ENCODE assay signal across 27 cellular contexts in genomic region chr2:169229590-169229989, GRCh38.
"Had no signal": no experiment of that assay in that cellular context is flagged by ENCODE, and none has a peak within 500 bp of the region (broad histone marks: within the 10 kb centered on the region; RNA-seq: fewer than 3 reads in every experiment).

No MANE protein-coding gene starts in this region.

- H3K27me3 Mint-ChIP-seq: stimulated activated naive CD8-positive, alpha-beta T cell treated with anti-CD3 and anti-CD28 coated beads, Interleukin-15, Interleukin-2, amounts not matched to agents 100 ng/mL and 50 ng/mL, for 24 hours; type B pancreatic cell had no signal

- DNase-seq: islet precursor cell; left ventricle myocardium inferior; mesendoderm; naive B cell; natural killer cell; nephron progenitor cell; occipital lobe; retina; right cardiac atrium; sigmoid colon; small intestine; spleen; stimulated activated CD4-positive, alpha-beta T cell treated with anti-CD3 and anti-CD28 coated beads, Interleukin-4, amount 100 ng/mL, for 24 hours; stimulated activated naive CD4-positive, alpha-beta T cell had no signal

- H3K9ac ChIP-seq: neural progenitor cell, parathyroid adenoma had no signal

- H3K36me3 Mint-ChIP-seq: naive B cell; natural killer cell; stimulated activated effector memory CD8-positive, alpha-beta T cell treated with anti-CD3 and anti-CD28 coated beads, Interleukin-12 subunit alpha, Interleukin-12 subunit beta, amount 100 ng/mL, for 72 hours had no signal

- H3K9me3 Mint-ChIP-seq: mesothelial cell of epicardium; naive B cell; natural killer cell; nephron progenitor cell; neural progenitor cell; stimulated activated effector memory CD8-positive, alpha-beta T cell treated with anti-CD3 and anti-CD28 coated beads, Interleukin-12 subunit alpha, Interleukin-12 subunit beta, amount 100 ng/mL, for 72 hours; stimulated activated naive CD8-positive, alpha-beta T cell treated with anti-CD3 and anti-CD28 coated beads, Interleukin-15, Interleukin-2, amounts not matched to agents 100 ng/mL and 50 ng/mL, for 24 hours; type B pancreatic cell had no signal

- H3K36me3 ChIP-seq: left ventricle myocardium inferior, neutrophil, sigmoid colon, spleen, suprapubic skin, thoracic aorta, tibial nerve, vagina had no signal

- H3K9me3 ChIP-seq: left ventricle myocardium inferior, neutrophil, sigmoid colon, spleen, suprapubic skin, thoracic aorta, tibial nerve, vagina had no signal

- H3K4me1 Mint-ChIP-seq: mesothelial cell of epicardium; naive B cell; natural killer cell; stimulated activated effector memory CD8-positive, alpha-beta T cell treated with anti-CD3 and anti-CD28 coated beads, Interleukin-12 subunit alpha, Interleukin-12 subunit beta, amount 100 ng/mL, for 72 hours had no signal

- H3K4me3 Mint-ChIP-seq: mesothelial cell of epicardium; naive B cell; natural killer cell; nephron progenitor cell; neural progenitor cell; stimulated activated effector memory CD8-positive, alpha-beta T cell treated with anti-CD3 and anti-CD28 coated beads, Interleukin-12 subunit alpha, Interleukin-12 subunit beta, amount 100 ng/mL, for 72 hours; stimulated activated naive CD8-positive, alpha-beta T cell treated with anti-CD3 and anti-CD28 coated beads, Interleukin-15, Interleukin-2, amounts not matched to agents 100 ng/mL and 50 ng/mL, for 24 hours; type B pancreatic cell had no signal

- H3K4me3 ChIP-seq: hepatocyte, left ventricle myocardium inferior, lung, neural progenitor cell, sigmoid colon, spleen, suprapubic skin, thoracic aorta, tibial nerve, vagina had no signal

- H3K4me1 ChIP-seq: left ventricle myocardium inferior, parathyroid adenoma, sigmoid colon, spleen, suprapubic skin, tibial nerve, vagina had no signal

- H3K27ac Mint-ChIP-seq: mesothelial cell of epicardium; naive B cell; natural killer cell; nephron progenitor cell; neural progenitor cell; stimulated activated effector memory CD8-positive, alpha-beta T cell treated with anti-CD3 and anti-CD28 coated beads, Interleukin-12 subunit alpha, Interleukin-12 subunit beta, amount 100 ng/mL, for 72 hours; stimulated activated naive CD8-positive, alpha-beta T cell treated with anti-CD3 and anti-CD28 coated beads, Interleukin-15, Interleukin-2, amounts not matched to agents 100 ng/mL and 50 ng/mL, for 24 hours; type B pancreatic cell had no signal

- H3K27me3 ChIP-seq: hepatocyte, neural progenitor cell, neutrophil, sigmoid colon, spleen, suprapubic skin, tibial nerve, vagina had no signal
